Comparison of ENCODE assay signal across 1 cellular context in genomic region chrX:153487590-153488071, GRCh38.
A peak's percentile ranks its signal among the peaks of the same experiment; 100 is the strongest.
TF ChIP-seq lines count a peak whose summit lies in the region.

No MANE protein-coding gene starts in this region.

TF ChIP-seq in endothelial cell of umbilical vein, 7 proteins besides CTCF, POLR2A, EP300 and RAD21:
- TF ChIP-seq, protein P1, sequence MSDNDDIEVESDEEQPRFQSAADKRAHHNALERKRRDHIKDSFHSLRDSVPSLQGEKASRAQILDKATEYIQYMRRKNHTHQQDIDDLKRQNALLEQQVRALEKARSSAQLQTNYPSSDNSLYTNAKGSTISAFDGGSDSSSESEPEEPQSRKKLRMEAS (IDR thresholded peaks at IDR 0.05; ENCODE audit: insufficient read depth, insufficient read length), result peak; percentile 70
- TF ChIP-seq GATA2 (IDR thresholded peaks at IDR 0.05; ENCODE audit: insufficient read depth, insufficient read length, low read depth, low read length), result no peak
- TF ChIP-seq MYC (IDR thresholded peaks at IDR 0.05; ENCODE audit: low read depth, low read length), result no peak
- TF ChIP-seq EZH2 (IDR thresholded peaks at IDR 0.05; ENCODE audit: borderline replicate concordance, low read depth, low read length, severe bottlenecking), result no peak
TF ChIP-seq in endothelial cell of umbilical vein: peak in this region for 1.
